21 cellular contexts compared by ENCODE assay signal in genomic region chr19:49415102-49415809, GRCh38. TPM values are rescaled to one million over a fixed set of nuclear protein-coding genes. Genes with fewer than 3 reads are reported as not detected.
DNase-seq lines count a peak whose midpoint lies in the region; ATAC-seq and TF ChIP-seq lines count a peak whose summit lies in the region.
"Had no signal": no experiment of that assay in that cellular context is flagged by ENCODE, and none has a peak within 500 bp of the region (broad histone marks: within the 10 kb centered on the region; RNA-seq: fewer than 3 reads in every experiment).

No MANE protein-coding gene starts in this region.

- WGBS in psoas muscle, 3 donors, result 58 to 71% (median 60%) methylated on average over 15 of the region's 15 CpGs

- peak overlapping the region; percentile 33 for H3K27ac ChIP-seq in Karpas-422 (ENCODE audit: low read length)
- no peak overlapping the region for H3K27ac ChIP-seq in vagina
- no peak overlapping the region for H3K27ac ChIP-seq in psoas muscle
- H3K27ac ChIP-seq: C4-2B, cardiac muscle cell, suprapubic skin had no signal

- H3K36me3 Mint-ChIP-seq in stimulated activated naive B cell treated with anti-CD40 and anti-IgM and Interleukin-4, amounts not matched to agents 10 μg/mL and 1 μg/mL and 100 μg/mL, for 72 hours, result no peaks in the 10 kb centered on the region
- H3K36me3 Mint-ChIP-seq: activated naive CD8-positive, alpha-beta T cell treated with anti-CD3 and anti-CD28 coated beads, Interleukin-2, amount 10 ng/mL, durations not matched to agents 7 days and 5 days; naive thymus-derived CD8-positive, alpha-beta T cell had no signal

- in situ Hi-C loops in GM13977 (cut with MboI; ENCODE audit: low pct_unique_long_range_greater_than_20kb, low sequenced_read_pairs, unreplicated experiment), result no loop called here

- H3K4me3 Mint-ChIP-seq in stimulated activated naive B cell treated with anti-CD40 and anti-IgM and Interleukin-4, amounts not matched to agents 10 μg/mL and 1 μg/mL and 100 μg/mL, for 72 hours, result peak overlapping the region in 1 of 2 donors; percentile 37
- H3K4me3 Mint-ChIP-seq: activated CD4-positive, alpha-beta T cell treated with anti-CD3 and anti-CD28 coated beads, Interleukin-2, amount 10 ng/mL, durations not matched to agents 7 days and 5 days; activated naive CD8-positive, alpha-beta T cell treated with anti-CD3 and anti-CD28 coated beads, Interleukin-2, amount 10 ng/mL, durations not matched to agents 7 days and 5 days; naive thymus-derived CD8-positive, alpha-beta T cell had no signal

- TF ChIP-seq CTCF in GM13977 (IDR thresholded peaks at IDR 0.05; ENCODE audit: extremely low read depth, insufficient read depth, missing control alignments), result no peak
- TF ChIP-seq CTCF in vagina (IDR thresholded peaks at IDR 0.05), result no peak
- TF ChIP-seq CTCF in psoas muscle (IDR thresholded peaks at IDR 0.05), result no peak

- no peaks in the 10 kb centered on the region for H3K9me3 ChIP-seq in Karpas-422 (ENCODE audit: low read length)
- no peaks in the 10 kb centered on the region for H3K9me3 ChIP-seq in vagina
- no peaks in the 10 kb centered on the region for H3K9me3 ChIP-seq in psoas muscle
- H3K9me3 ChIP-seq: suprapubic skin had no signal

- peaks cover 60% of the 10 kb centered on the region for H3K4me1 ChIP-seq in Karpas-422 (ENCODE audit: low read length)
- no peaks in the 10 kb centered on the region for H3K4me1 ChIP-seq in vagina
- no peaks in the 10 kb centered on the region for H3K4me1 ChIP-seq in psoas muscle
- H3K4me1 ChIP-seq: suprapubic skin had no signal

- peak overlapping the region; percentile 50 for H3K4me2 ChIP-seq in Karpas-422 (ENCODE audit: low read depth, low read length, poor library complexity, severe bottlenecking)

- H3K9me2 ChIP-seq in Karpas-422 (replicated peaks; ENCODE audit: insufficient read depth, low read length), result no peaks in the 10 kb centered on the region

- intact Hi-C loops in vagina (cut with DNase I) (no loop called here), psoas muscle (cut with DNase I) (no loop called here)

- peak overlapping the region; percentile 29; the same call in 1 of the 2 replicates for H2AFZ ChIP-seq in Karpas-422 (ENCODE audit: low read length)

- H3K4me1 Mint-ChIP-seq in stimulated activated naive B cell treated with anti-CD40 and anti-IgM and Interleukin-4, amounts not matched to agents 10 μg/mL and 1 μg/mL and 100 μg/mL, for 72 hours, result peaks cover 28 to 57% of the 10 kb centered on the region in 2 donors

- H4K20me1 ChIP-seq in Karpas-422 (ENCODE audit: insufficient read depth, low read depth, low read length), result no peaks in the 10 kb centered on the region

- H3K27me3 ChIP-seq in Karpas-422 (ENCODE audit: low read length) (no peaks in the 10 kb centered on the region), vagina (no peaks in the 10 kb centered on the region), psoas muscle (ENCODE audit: insufficient read depth in 3 of 3, low read length in 2 of 3) (peaks cover 0 to 48% (median 4%) of the 10 kb centered on the region in 3 donors)
- H3K27me3 ChIP-seq: cardiac muscle cell had no signal

- ATAC-seq in stimulated activated naive B cell treated with anti-CD40 and anti-IgM and Interleukin-4, amounts not matched to agents 10 μg/mL and 1 μg/mL and 100 μg/mL, for 72 hours (replicated peaks), result peak; percentile 91
- no peak for ATAC-seq in psoas muscle
- no peak for ATAC-seq in GM18867 (IDR thresholded peaks at IDR 0.05; ENCODE audit: unreplicated experiment)
- ATAC-seq: left ventricle myocardium superior; naive thymus-derived CD8-positive, alpha-beta T cell; PC-3 had no signal

- H3K79me2 ChIP-seq in Karpas-422 (ENCODE audit: low read length), result no peaks in the 10 kb centered on the region

- no peaks in the 10 kb centered on the region for H3K9me3 Mint-ChIP-seq in stimulated activated naive B cell treated with anti-CD40 and anti-IgM and Interleukin-4, amounts not matched to agents 10 μg/mL and 1 μg/mL and 100 μg/mL, for 72 hours
- H3K9me3 Mint-ChIP-seq: activated CD4-positive, alpha-beta T cell treated with anti-CD3 and anti-CD28 coated beads, Interleukin-2, amount 10 ng/mL, durations not matched to agents 7 days and 5 days; activated naive CD8-positive, alpha-beta T cell treated with anti-CD3 and anti-CD28 coated beads, Interleukin-2, amount 10 ng/mL, durations not matched to agents 7 days and 5 days; naive thymus-derived CD8-positive, alpha-beta T cell had no signal

- peaks cover 29 to 37% of the 10 kb centered on the region in 2 donors for H3K27me3 Mint-ChIP-seq in stimulated activated naive B cell treated with anti-CD40 and anti-IgM and Interleukin-4, amounts not matched to agents 10 μg/mL and 1 μg/mL and 100 μg/mL, for 72 hours

- DNase-seq in GM13977 (ENCODE audit: low spot score), result peak; percentile 85
- peak; percentile 89 for DNase-seq in Karpas-422
- DNase-seq in fibroblast of peridontal ligament (ENCODE audit: extremely low read depth), result peak; percentile 63
- DNase-seq in stimulated activated naive B cell treated with anti-CD40 and anti-IgM and Interleukin-4, amounts not matched to agents 10 μg/mL and 1 μg/mL and 100 μg/mL, for 72 hours, result peak; percentile 66
- DNase-seq in vagina (ENCODE audit: extremely low spot score in 2 of 2), result no peak
- DNase-seq in psoas muscle, result no peak
- DNase-seq: activated CD4-positive, alpha-beta T cell treated with anti-CD3 and anti-CD28 coated beads, Interleukin-2, amount 10 ng/mL, durations not matched to agents 7 days and 5 days; activated naive CD8-positive, alpha-beta T cell treated with anti-CD3 and anti-CD28 coated beads, Interleukin-2, amount 10 ng/mL, durations not matched to agents 7 days and 5 days; DMS79 treated with DMSO at 0.1 percent for 48 hours; effector CD4-positive, alpha-beta T cell; left ventricle myocardium superior; naive thymus-derived CD8-positive, alpha-beta T cell; NCI-H1694 treated with DMSO at 0.1 percent for 48 hours; NCI-H510A; PC-3 had no signal

- H3K36me3 ChIP-seq in Karpas-422 (ENCODE audit: insufficient read depth, low read length) (no peaks in the 10 kb centered on the region), vagina (no peaks in the 10 kb centered on the region), psoas muscle (ENCODE audit: insufficient read depth in 1 of 2, low read depth in 1 of 2) (no peaks in the 10 kb centered on the region)
- H3K36me3 ChIP-seq: cardiac muscle cell, suprapubic skin had no signal

- peak overlapping the region; percentile 72 for H3K27ac Mint-ChIP-seq in stimulated activated naive B cell treated with anti-CD40 and anti-IgM and Interleukin-4, amounts not matched to agents 10 μg/mL and 1 μg/mL and 100 μg/mL, for 72 hours
- H3K27ac Mint-ChIP-seq: activated CD4-positive, alpha-beta T cell treated with anti-CD3 and anti-CD28 coated beads, Interleukin-2, amount 10 ng/mL, durations not matched to agents 7 days and 5 days had no signal

- no peak for TF ChIP-seq POLR2A in vagina (IDR thresholded peaks at IDR 0.05)

- peak overlapping the region; percentile 63 for H3K9ac ChIP-seq in Karpas-422 (ENCODE audit: low read length)

- peak overlapping the region; percentile 1; the same call in 1 of the 2 replicates for H3K4me3 ChIP-seq in Karpas-422 (ENCODE audit: low read length)
- H3K4me3 ChIP-seq in vagina, result no peak overlapping the region
- no peak overlapping the region for H3K4me3 ChIP-seq in psoas muscle
- H3K4me3 ChIP-seq: cardiac muscle cell, suprapubic skin had no signal

RNA-seq across cellular contexts. Expression of gene PTH2, which starts 8.0 kb away (rescaled TPM):
- not detected in 2 replicates for total RNA-seq in Karpas-422 (2014; rRNA removed; shearing (Covaris generic); ENCODE audit: low replicate concordance)
- total RNA-seq in vagina (not detected), psoas muscle (not detected)
- not detected for polyA plus RNA-seq in psoas muscle
- total RNA-seq: activated naive CD8-positive, alpha-beta T cell treated with anti-CD3 and anti-CD28 coated beads, Interleukin-2, amount 10 ng/mL, durations not matched to agents 7 days and 5 days; fibroblast of lung; left ventricle myocardium superior; naive thymus-derived CD8-positive, alpha-beta T cell; PC-3; pulmonary artery endothelial cell; suprapubic skin had no signal
- polyA plus RNA-seq: fibroblast of lung; naive thymus-derived CD8-positive, alpha-beta T cell had no signal

RNA-seq across cellular contexts. Expression of gene GFY, which starts 9.9 kb away (rescaled TPM):
- total RNA-seq in Karpas-422 (2014; rRNA removed; shearing (Covaris generic); ENCODE audit: low replicate concordance), result 0.18 and 0.34 TPM in 2 replicates
- total RNA-seq in vagina, result not detected
- not detected for total RNA-seq in psoas muscle
- under 1 TPM in 1 of 3 donors, not detected in 2; 0.33 TPM for polyA plus RNA-seq in psoas muscle
- total RNA-seq: activated CD4-positive, alpha-beta T cell treated with anti-CD3 and anti-CD28 coated beads, Interleukin-2, amount 10 ng/mL, durations not matched to agents 7 days and 5 days; activated naive CD8-positive, alpha-beta T cell treated with anti-CD3 and anti-CD28 coated beads, Interleukin-2, amount 10 ng/mL, durations not matched to agents 7 days and 5 days; fibroblast of lung; left ventricle myocardium superior; naive thymus-derived CD8-positive, alpha-beta T cell; PC-3; pulmonary artery endothelial cell; suprapubic skin had no signal
- polyA plus RNA-seq: fibroblast of lung; naive thymus-derived CD8-positive, alpha-beta T cell had no signal

RNA-seq across cellular contexts. Expression of gene SLC17A7, which starts 26.1 kb away (rescaled TPM):
- total RNA-seq in Karpas-422 (2014; rRNA removed; shearing (Covaris generic); ENCODE audit: low replicate concordance), result 0.47 and 0.63 TPM in 2 replicates
- total RNA-seq in vagina, result 0.74 TPM
- 1 to 10 TPM in 1 of 4 donors, under 1 TPM in 3; 0.42 to 1.8 (median 0.82) TPM for total RNA-seq in psoas muscle
- polyA plus RNA-seq in psoas muscle, result under 1 TPM; 0.55 to 0.79 (median 0.59) TPM
- total RNA-seq: pulmonary artery endothelial cell had no signal
- polyA plus RNA-seq: naive thymus-derived CD8-positive, alpha-beta T cell had no signal

RNA-seq across cellular contexts. Expression of gene KASH5, which starts 27.2 kb away (rescaled TPM):
- 0.52 and 0.65 TPM in 2 replicates for total RNA-seq in Karpas-422 (2014; rRNA removed; shearing (Covaris generic); ENCODE audit: low replicate concordance)
- not detected for total RNA-seq in vagina
- total RNA-seq in psoas muscle, result not detected
- not detected for polyA plus RNA-seq in psoas muscle
- total RNA-seq: activated naive CD8-positive, alpha-beta T cell treated with anti-CD3 and anti-CD28 coated beads, Interleukin-2, amount 10 ng/mL, durations not matched to agents 7 days and 5 days; fibroblast of lung; left ventricle myocardium superior; PC-3; pulmonary artery endothelial cell; suprapubic skin had no signal
- polyA plus RNA-seq: cardiac muscle cell, fibroblast of lung had no signal

RNA-seq across cellular contexts. Expression of gene PIH1D1, which starts 36.4 kb away (rescaled TPM):
- 163 and 223 TPM in 2 replicates for total RNA-seq in Karpas-422 (2014; rRNA removed; shearing (Covaris generic); ENCODE audit: low replicate concordance)
- total RNA-seq in vagina (96.3 TPM), psoas muscle (10 to 100 TPM; 37.2 to 60.1 (median 43.1) TPM)
- 10 to 100 TPM; 46.4 to 69.8 (median 52.2) TPM for polyA plus RNA-seq in psoas muscle

Comparison
In these comparisons a context has a peak if more than half of its experiments do, and no peak if none do; other contexts are left out.
1. DNase-seq: peak in GM13977 (single experiment), Karpas-422 (single experiment), fibroblast of peridontal ligament (single experiment) and stimulated activated naive B cell treated with anti-CD40 and anti-IgM and Interleukin-4, amounts not matched to agents 10 μg/mL and 1 μg/mL and 100 μg/mL, for 72 hours (single experiment); none in vagina (0 of 2) and psoas muscle (0 of 2).
2. ATAC-seq: peak in stimulated activated naive B cell treated with anti-CD40 and anti-IgM and Interleukin-4, amounts not matched to agents 10 μg/mL and 1 μg/mL and 100 μg/mL, for 72 hours (2 of 2); none in psoas muscle (0 of 4) and GM18867 (single experiment).